8 cellular contexts compared by ENCODE assay signal in genomic region chr6:162856885-162857284, GRCh38.
DNase-seq lines count a peak whose midpoint lies in the region; ATAC-seq lines count a peak whose summit lies in the region.

No MANE protein-coding gene starts in this region.

- H3K9ac ChIP-seq in rectal smooth muscle tissue (ENCODE audit: low read length), result no peak overlapping the region

- peak overlapping the region; percentile 38 for H3K4me3 ChIP-seq in rectal smooth muscle tissue (ENCODE audit: low read length)

- peak; percentile 92 for ATAC-seq in left ventricle myocardium superior
- ATAC-seq in GM19324 (IDR thresholded peaks at IDR 0.05; ENCODE audit: low FRiP score, unreplicated experiment), result no peak

- no peaks in the 10 kb centered on the region for H3K36me3 ChIP-seq in rectal smooth muscle tissue (ENCODE audit: control insufficient read depth, insufficient read depth, low read length)

- H3K4me1 ChIP-seq in rectal smooth muscle tissue (ENCODE audit: control insufficient read depth, insufficient read depth, low read length), result no peaks in the 10 kb centered on the region

- intact Hi-C loops in left ventricle myocardium superior (cut with micrococcal nuclease), result no loop called here

- peak; percentile 87 for DNase-seq in DMS53 (lab: John Stamatoyannopoulos, UW)
- DNase-seq in NCI-H1436 treated with DMSO at 0.1 percent for 48 hours (lab: John Stamatoyannopoulos, UW), result peak; percentile 12
- DNase-seq in amniotic stem cell (lab: John Stamatoyannopoulos, UW), result peak; percentile 63
- DNase-seq in left ventricle myocardium superior, result no peak
- no peak for DNase-seq in stimulated activated CD4-positive, alpha-beta T cell treated with anti-CD3 and anti-CD28 coated beads, Interleukin-4, amount 100 ng/mL, for 24 hours
- DNase-seq in central memory CD4-positive, alpha-beta T cell, result no peak

- peak overlapping the region; percentile 9 for H3K27ac ChIP-seq in rectal smooth muscle tissue (ENCODE audit: low read depth, low read length)

- no peaks in the 10 kb centered on the region for H3K27me3 ChIP-seq in rectal smooth muscle tissue (ENCODE audit: control insufficient read depth, insufficient read depth, low read length)

Comparison
In these comparisons a context has a peak if more than half of its experiments do, and no peak if none do; other contexts are left out.
1. DNase-seq: peak in DMS53 (single experiment), NCI-H1436 treated with DMSO at 0.1 percent for 48 hours (single experiment) and amniotic stem cell (single experiment); none in left ventricle myocardium superior (single experiment), stimulated activated CD4-positive, alpha-beta T cell treated with anti-CD3 and anti-CD28 coated beads, Interleukin-4, amount 100 ng/mL, for 24 hours (single experiment) and central memory CD4-positive, alpha-beta T cell (single experiment).